In genomic region chr2:39455826-39456225, GRCh38 we compare ENCODE assay signal across 17 cellular contexts.
"Had no signal": no experiment of that assay in that cellular context is flagged by ENCODE, and none has a peak within 500 bp of the region (broad histone marks: within the 10 kb centered on the region; RNA-seq: fewer than 3 reads in every experiment).

No MANE protein-coding gene starts in this region.

- H3K27ac Mint-ChIP-seq: activated CD4-positive, alpha-beta T cell treated with anti-CD3 and anti-CD28 coated beads, Interleukin-2, amount 10 ng/mL, durations not matched to agents 7 days and 5 days; activated naive CD8-positive, alpha-beta T cell treated with anti-CD3 and anti-CD28 coated beads for 36 hours; activated T-helper 1 cell treated with anti-CD3 and anti-CD28 coated beads, Interleukin-12 subunit alpha, Interleukin-12 subunit beta, Interleukin-2, Interleukin-4 antibody, amounts not matched to agents 30 ng/mL and 10 ng/mL and 1 ng/mL, durations not matched to agents 14 hours and 24 hours and 36 hours; natural killer cell had no signal

- H3K27me3 Mint-ChIP-seq: activated CD4-positive, alpha-beta T cell treated with anti-CD3 and anti-CD28 coated beads, Interleukin-2, amount 10 ng/mL, durations not matched to agents 7 days and 5 days; activated naive CD8-positive, alpha-beta T cell treated with anti-CD3 and anti-CD28 coated beads for 36 hours had no signal

- H3K4me1 Mint-ChIP-seq: activated naive CD8-positive, alpha-beta T cell treated with anti-CD3 and anti-CD28 coated beads for 36 hours; natural killer cell had no signal

- H3K36me3 ChIP-seq: colonic mucosa had no signal

- ATAC-seq: esophagus mucosa, natural killer cell had no signal

- H3K4me3 ChIP-seq: colonic mucosa, tibial nerve had no signal

- H3K4me3 Mint-ChIP-seq: activated CD4-positive, alpha-beta T cell treated with anti-CD3 and anti-CD28 coated beads, Interleukin-2, amount 10 ng/mL, durations not matched to agents 7 days and 5 days; activated naive CD8-positive, alpha-beta T cell treated with anti-CD3 and anti-CD28 coated beads for 36 hours; activated T-helper 1 cell treated with anti-CD3 and anti-CD28 coated beads, Interleukin-12 subunit alpha, Interleukin-12 subunit beta, Interleukin-2, Interleukin-4 antibody, amounts not matched to agents 30 ng/mL and 10 ng/mL and 1 ng/mL, durations not matched to agents 14 hours and 24 hours and 36 hours; natural killer cell had no signal

- DNase-seq: activated CD4-positive, alpha-beta T cell treated with anti-CD3 and anti-CD28 coated beads, Interleukin-2, amount 10 ng/mL, durations not matched to agents 7 days and 5 days; activated CD4-positive, CD25-positive, alpha-beta regulatory T cell; activated naive CD8-positive, alpha-beta T cell treated with anti-CD3 and anti-CD28 coated beads for 36 hours; anterior cingulate cortex; colonic mucosa; glutamatergic neuron; hypothalamus; mesendoderm; natural killer cell; nucleus accumbens; stimulated activated CD4-positive, alpha-beta T cell treated with anti-CD3 and anti-CD28 coated beads, Interleukin-4, amount 100 ng/mL, for 24 hours; stimulated activated naive CD4-positive, alpha-beta T cell; substantia nigra; SW 1271 had no signal

- H3K9me3 Mint-ChIP-seq: activated T-helper 1 cell treated with anti-CD3 and anti-CD28 coated beads, Interleukin-12 subunit alpha, Interleukin-12 subunit beta, Interleukin-2, Interleukin-4 antibody, amounts not matched to agents 30 ng/mL and 10 ng/mL and 1 ng/mL, durations not matched to agents 14 hours and 24 hours and 36 hours had no signal

- H3K27me3 ChIP-seq: colonic mucosa, tibial nerve had no signal
